Comparison of ENCODE assay signal across 12 cellular contexts in the genomic region with DNA sequence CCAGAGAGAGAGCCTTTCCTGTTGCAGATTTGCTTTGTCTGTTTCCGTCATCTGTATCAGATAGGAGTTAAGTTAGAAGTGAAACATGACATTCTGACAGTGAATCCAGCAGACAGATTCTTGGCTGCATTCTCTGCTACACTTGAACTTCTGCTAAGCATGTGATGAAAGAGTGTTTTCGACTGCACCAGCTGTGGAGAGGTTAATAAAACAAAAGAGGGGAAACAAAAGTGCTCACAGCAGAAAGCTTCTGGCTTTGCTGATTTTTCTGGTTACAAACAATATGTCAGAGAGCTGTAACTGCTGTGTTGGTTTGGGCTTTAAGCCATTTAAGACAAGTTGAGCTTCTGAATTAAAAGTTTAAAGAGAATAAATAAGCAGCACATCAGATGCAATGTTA.
DNase-seq lines count a peak whose midpoint lies in the region; ATAC-seq and TF ChIP-seq lines count a peak whose summit lies in the region.
"Had no signal": no experiment of that assay in that cellular context is flagged by ENCODE, and none has a peak within 500 bp of the region (broad histone marks: within the 10 kb centered on the region; RNA-seq: fewer than 3 reads in every experiment).

No MANE protein-coding gene starts in this region.

- H3K4me1 ChIP-seq in PC-3 (ENCODE audit: insufficient read depth, low read length) (peaks cover 10% of the 10 kb centered on the region), skeletal muscle tissue (ENCODE audit: control insufficient read depth in 3 of 3, insufficient read depth in 3 of 3, low read length in 3 of 3) (peaks cover 5 to 11% (median 5%) of the 10 kb centered on the region in 3 donors)

- intact Hi-C loops in PC-3 (cut with micrococcal nuclease): no loop called here

- no peaks in the 10 kb centered on the region for H3F3A ChIP-seq in PC-3 (ENCODE audit: low read length, unreplicated experiment)

- no peaks in the 10 kb centered on the region for H3K36me3 ChIP-seq in PC-3 (ENCODE audit: low read depth, low read length)
- no peaks in the 10 kb centered on the region for H3K36me3 ChIP-seq in skeletal muscle tissue (ENCODE audit: control insufficient read depth in 3 of 3, insufficient read depth in 3 of 3, low read length in 3 of 3)
- H3K36me3 ChIP-seq: suprapubic skin had no signal

- no peaks in the 10 kb centered on the region for H3K79me2 ChIP-seq in PC-3 (ENCODE audit: low read length)

- no peaks in the 10 kb centered on the region for H3K9me2 ChIP-seq in PC-3 (replicated peaks; ENCODE audit: low read length)

- POLR2A ChIA-PET in PC-3 (lab: Charles Lee; ENCODE audit: unreplicated experiment): no interaction called here

- no peak for TF ChIP-seq CTCF in PC-3 (conservative IDR thresholded peaks at IDR 0.05; ENCODE audit: low read depth, low read length)
- TF ChIP-seq CTCF in coronary artery (IDR thresholded peaks at IDR 0.05): no peak

- peak overlapping the region; percentile 55; the same call in 1 of the 2 replicates for H2AFZ ChIP-seq in PC-3 (ENCODE audit: low read length)

- ATAC-seq in PC-3 (no peak), GM19397 (IDR thresholded peaks at IDR 0.05; ENCODE audit: unreplicated experiment) (no peak)
- ATAC-seq: CD8-positive, alpha-beta T cell had no signal

- H3K27ac ChIP-seq in PC-3 (ENCODE audit: low read length): no peak overlapping the region
- H3K27ac ChIP-seq in coronary artery: peak overlapping the region in 1 of 2 donors; percentile 11
- no peak overlapping the region for H3K27ac ChIP-seq in skeletal muscle tissue (ENCODE audit: low read depth, low read length)
- H3K27ac ChIP-seq: KMS-11, suprapubic skin had no signal

- BruUV-seq in PC-3 (replicated peaks; lab: Mats Ljungman, UMichigan): no TSS peak

- CTCF ChIA-PET in PC-3 (lab: Charles Lee): interaction anchor here (0.5 kb wide), 1 partner anchor 18 kb away, joined by 3 read pairs; no protein-coding TSS in a partner anchor

- no peaks in the 10 kb centered on the region for H4K20me1 ChIP-seq in PC-3 (ENCODE audit: low read length)

- H3K4me3 ChIP-seq in PC-3 (ENCODE audit: low read length) (no peak overlapping the region), coronary artery (peak overlapping the region; percentile 3), skeletal muscle tissue (ENCODE audit: low read length in 3 of 3) (peak overlapping the region in 2 of 3 donors; percentile 24 to 33)
- H3K4me3 ChIP-seq: suprapubic skin had no signal

- DNase-seq in PC-3 (no peak), coronary artery (ENCODE audit: low spot score) (no peak), kidney tubule cell (ENCODE audit: low spot score) (peak; percentile 1), HPDE6-E6E7 (ENCODE audit: extremely low spot score) (no peak), NCI-H146 (lab: John Stamatoyannopoulos, UW) (no peak)
- DNase-seq: CD8-positive, alpha-beta T cell; foreskin melanocyte; NCI-H2227 treated with DMSO at 0.1 percent for 48 hours had no signal

- H3K27me3 ChIP-seq in PC-3 (ENCODE audit: low read length): no peaks in the 10 kb centered on the region
- no peaks in the 10 kb centered on the region for H3K27me3 ChIP-seq in skeletal muscle tissue (ENCODE audit: control insufficient read depth in 3 of 3, insufficient read depth in 3 of 3, low read length in 3 of 3)

- peak overlapping the region; percentile 21; the same call in 1 of the 2 replicates for H3K4me2 ChIP-seq in PC-3 (ENCODE audit: low read length)
- H3K4me2 ChIP-seq: KMS-11 had no signal

- H3K9me3 ChIP-seq in PC-3 (ENCODE audit: low read length) (no peaks in the 10 kb centered on the region), skeletal muscle tissue (ENCODE audit: control insufficient read depth in 3 of 3, low read length in 3 of 3) (no peaks in the 10 kb centered on the region)
- H3K9me3 ChIP-seq: suprapubic skin had no signal

- no peak overlapping the region for H3K9ac ChIP-seq in PC-3 (ENCODE audit: low read length)
- H3K9ac ChIP-seq in skeletal muscle tissue (ENCODE audit: low read depth in 1 of 3, low read length in 3 of 3): peak overlapping the region in 2 of 3 donors; percentile 4
- H3K9ac ChIP-seq: KMS-11 had no signal
